Comparison of ENCODE assay signal across 17 cellular contexts in the genomic region with DNA sequence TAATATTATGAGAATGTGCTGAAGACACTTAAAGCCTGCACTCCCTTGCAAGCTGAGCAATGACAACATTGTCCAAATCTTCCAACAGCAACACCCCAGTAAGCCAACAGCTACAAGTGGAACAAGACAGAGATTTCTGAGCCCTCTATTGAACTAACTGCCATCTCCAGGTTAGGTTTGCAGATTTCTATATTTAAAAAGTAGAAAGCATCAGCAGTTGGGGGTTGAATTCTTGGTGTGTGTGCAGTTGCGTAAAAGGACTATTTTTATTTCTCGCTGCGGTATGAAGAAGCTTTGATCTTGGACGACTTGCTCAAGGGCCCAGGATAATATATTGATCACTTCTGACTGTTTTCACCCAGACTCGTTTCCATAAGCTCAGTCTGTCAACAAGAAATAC.
DNase-seq lines count a peak whose midpoint lies in the region; ATAC-seq and TF ChIP-seq lines count a peak whose summit lies in the region.
"Had no signal": no experiment of that assay in that cellular context is flagged by ENCODE, and none has a peak within 500 bp of the region (broad histone marks: within the 10 kb centered on the region; RNA-seq: fewer than 3 reads in every experiment).

No MANE protein-coding gene starts in this region.

- 28 to 42% methylated on average over 5 of the region's 5 CpGs for WGBS in heart right ventricle, 2 donors

- CTCF ChIA-PET in MCF 10A (lab: Yijun Ruan, JAX): interaction anchor here (0.7 kb wide), 1 partner anchor 24 kb away, joined by 3 read pairs; no protein-coding TSS in a partner anchor

- no peaks in the 10 kb centered on the region for H3K36me3 ChIP-seq in breast epithelium
- no peaks in the 10 kb centered on the region for H3K36me3 ChIP-seq in heart right ventricle
- no peaks in the 10 kb centered on the region for H3K36me3 ChIP-seq in parathyroid adenoma (ENCODE audit: control insufficient read depth, insufficient read depth, low read length)
- H3K36me3 ChIP-seq in vagina: no peaks in the 10 kb centered on the region
- H3K36me3 ChIP-seq: right lobe of liver had no signal

- peaks cover 14% of the 10 kb centered on the region for H3K4me1 Mint-ChIP-seq in MCF 10A (ENCODE audit: insufficient read depth, unreplicated experiment)
- H3K4me1 Mint-ChIP-seq in activated CD4-positive, alpha-beta T cell treated with anti-CD3 and anti-CD28 coated beads, Interleukin-2, amount 10 ng/mL, durations not matched to agents 24 days and 14 days: no peaks in the 10 kb centered on the region
- H3K4me1 Mint-ChIP-seq in natural killer cell: peaks cover 0 to 19% of the 10 kb centered on the region in 2 donors

- intact Hi-C loops in breast epithelium (cut with DNase I; ENCODE audit: low total_unique reads) (no loop called here), MCF 10A (cut with micrococcal nuclease) (no loop called here), heart right ventricle (cut with DNase I) (loop anchor here in 6 of 10 donors (5.0 to 10.0 kb wide), 8 partner anchors 62 to 108 kb away; a partner anchor contains a TSS), vagina (cut with DNase I) (loop anchor here (10.0 kb wide), 1 partner anchor 132 kb away; no protein-coding TSS in a partner anchor), natural killer cell (cut with micrococcal nuclease) (no loop called here)
- intact Hi-C loops in activated CD4-positive, alpha-beta T cell treated with anti-CD3 and anti-CD28 coated beads, Interleukin-2, amount 10 ng/mL, durations not matched to agents 24 days and 14 days (cut with micrococcal nuclease): no loop called here

- peak overlapping the region; percentile 42 to 63 for H3K27ac ChIP-seq in breast epithelium
- peak overlapping the region; percentile 57 to 90 (median 86) for H3K27ac ChIP-seq in heart right ventricle
- H3K27ac ChIP-seq in parathyroid adenoma: peak overlapping the region; percentile 11
- peak overlapping the region; percentile 67 for H3K27ac ChIP-seq in vagina

- ATAC-seq in heart right ventricle: peak in 7 of 8 donors; percentile 17 to 61 (median 52)
- ATAC-seq in natural killer cell: no peak

- TF ChIP-seq POLR2A in breast epithelium (IDR thresholded peaks at IDR 0.05) (no peak), vagina (IDR thresholded peaks at IDR 0.05) (no peak)

- H3K9ac ChIP-seq in parathyroid adenoma: no peak overlapping the region

- H3K36me3 Mint-ChIP-seq in MCF 10A (ENCODE audit: insufficient read depth, unreplicated experiment) (peaks cover 23% of the 10 kb centered on the region), natural killer cell (no peaks in the 10 kb centered on the region)
- peaks cover 7% of the 10 kb centered on the region for H3K36me3 Mint-ChIP-seq in activated CD4-positive, alpha-beta T cell treated with anti-CD3 and anti-CD28 coated beads, Interleukin-2, amount 10 ng/mL, durations not matched to agents 24 days and 14 days (ENCODE audit: low read depth)

- no peaks in the 10 kb centered on the region for H3K79me2 ChIP-seq in parathyroid adenoma

- H3K9me3 ChIP-seq in breast epithelium: no peaks in the 10 kb centered on the region
- no peaks in the 10 kb centered on the region for H3K9me3 ChIP-seq in heart right ventricle
- no peaks in the 10 kb centered on the region for H3K9me3 ChIP-seq in parathyroid adenoma (ENCODE audit: control insufficient read depth, low read length)
- H3K9me3 ChIP-seq in vagina: no peaks in the 10 kb centered on the region
- H3K9me3 ChIP-seq: right lobe of liver had no signal

- no peak for TF ChIP-seq CTCF in breast epithelium (IDR thresholded peaks at IDR 0.05)
- TF ChIP-seq CTCF in MCF 10A (IDR thresholded peaks at IDR 0.05; ENCODE audit: unreplicated experiment): no peak
- no peak for TF ChIP-seq CTCF in heart right ventricle (IDR thresholded peaks at IDR 0.05)
- no peak for TF ChIP-seq CTCF in parathyroid adenoma (IDR thresholded peaks at IDR 0.05)
- TF ChIP-seq CTCF in vagina (IDR thresholded peaks at IDR 0.05): no peak
- no peak for TF ChIP-seq CTCF in natural killer cell (IDR thresholded peaks at IDR 0.05)

- H3K27me3 ChIP-seq in breast epithelium: no peaks in the 10 kb centered on the region
- no peaks in the 10 kb centered on the region for H3K27me3 ChIP-seq in heart right ventricle
- no peaks in the 10 kb centered on the region for H3K27me3 ChIP-seq in parathyroid adenoma (ENCODE audit: control insufficient read depth, insufficient read depth, low read length)
- no peaks in the 10 kb centered on the region for H3K27me3 ChIP-seq in vagina
- H3K27me3 ChIP-seq: right lobe of liver had no signal

- BruUV-seq in MCF 10A (replicated peaks; lab: Mats Ljungman, UMichigan): no TSS peak

- no peak overlapping the region for H2AFZ ChIP-seq in parathyroid adenoma

- POLR2A ChIA-PET in MCF 10A (lab: Yijun Ruan, JAX): interaction anchor here (1.3 kb wide), 1 partner anchor 106 kb away, joined by 3 read pairs; a partner anchor contains a TSS

- DNase-seq in breast epithelium (ENCODE audit: low spot score in 2 of 2) (no peak), MCF 10A (ENCODE audit: unreplicated experiment) (no peak), heart right ventricle (no peak), vagina (ENCODE audit: extremely low spot score in 2 of 2) (no peak), natural killer cell (no peak)
- no peak for DNase-seq in activated CD4-positive, alpha-beta T cell treated with anti-CD3 and anti-CD28 coated beads for 48 hours
- no peak for DNase-seq in activated CD4-positive, alpha-beta T cell treated with anti-CD3 and anti-CD28 coated beads, Interleukin-2, amount 10 ng/mL, durations not matched to agents 24 days and 14 days
- DNase-seq: 8988T; activated effector memory CD4-positive, alpha-beta T cell treated with anti-CD3 and anti-CD28 coated beads, Interleukin-2, amount 50 U/mL, for 16 hours; GDM1; hypothalamus; Kasumi-1; NCI-H2029; right lobe of liver; SHP77; substantia nigra had no signal

- no peaks in the 10 kb centered on the region for H3K27me3 Mint-ChIP-seq in MCF 10A (ENCODE audit: insufficient read depth, unreplicated experiment)
- no peaks in the 10 kb centered on the region for H3K27me3 Mint-ChIP-seq in activated CD4-positive, alpha-beta T cell treated with anti-CD3 and anti-CD28 coated beads, Interleukin-2, amount 10 ng/mL, durations not matched to agents 24 days and 14 days
- no peaks in the 10 kb centered on the region for H3K27me3 Mint-ChIP-seq in natural killer cell (ENCODE audit: low read depth in 2 of 2)

- H3K4me3 Mint-ChIP-seq in MCF 10A (ENCODE audit: unreplicated experiment) (no peak overlapping the region), natural killer cell (no peak overlapping the region)
- no peak overlapping the region for H3K4me3 Mint-ChIP-seq in activated CD4-positive, alpha-beta T cell treated with anti-CD3 and anti-CD28 coated beads, Interleukin-2, amount 10 ng/mL, durations not matched to agents 24 days and 14 days

- H3K4me3 ChIP-seq in breast epithelium (no peak overlapping the region), heart right ventricle (no peak overlapping the region), parathyroid adenoma (ENCODE audit: low read depth, low read length) (no peak overlapping the region), vagina (no peak overlapping the region)
- H3K4me3 ChIP-seq: right lobe of liver had no signal

- H3K27ac Mint-ChIP-seq in MCF 10A (ENCODE audit: low read depth, unreplicated experiment): no peak overlapping the region
- no peak overlapping the region for H3K27ac Mint-ChIP-seq in activated CD4-positive, alpha-beta T cell treated with anti-CD3 and anti-CD28 coated beads, Interleukin-2, amount 10 ng/mL, durations not matched to agents 24 days and 14 days
- no peak overlapping the region for H3K27ac Mint-ChIP-seq in natural killer cell

- H3K4me1 ChIP-seq in breast epithelium (peaks cover 0 to 5% of the 10 kb centered on the region in 2 donors), heart right ventricle (peaks cover 13 to 83% (median 66%) of the 10 kb centered on the region in 9 donors), parathyroid adenoma (peaks cover 22% of the 10 kb centered on the region), vagina (peaks cover 69% of the 10 kb centered on the region)

- no peaks in the 10 kb centered on the region for H3K9me3 Mint-ChIP-seq in MCF 10A (ENCODE audit: unreplicated experiment)
- no peaks in the 10 kb centered on the region for H3K9me3 Mint-ChIP-seq in activated CD4-positive, alpha-beta T cell treated with anti-CD3 and anti-CD28 coated beads, Interleukin-2, amount 10 ng/mL, durations not matched to agents 24 days and 14 days
- H3K9me3 Mint-ChIP-seq in natural killer cell: no peaks in the 10 kb centered on the region

- H3K4me2 ChIP-seq in parathyroid adenoma (ENCODE audit: low read length): no peak overlapping the region

Comparison
In these comparisons a context has a peak if more than half of its experiments do, and no peak if none do; other contexts are left out.
1. H3K27ac ChIP-seq: peak in every context shown above with its lines; median percentile 86 in heart right ventricle; 67 in vagina; 52 in breast epithelium; 11 in parathyroid adenoma.
2. ATAC-seq: peak in heart right ventricle (7 of 8); none in natural killer cell (0 of 3).
3. intact Hi-C loops: an anchor here in heart right ventricle (5.0 to 10.0 kb wide) and vagina (10.0 kb wide); none called in breast epithelium, MCF 10A, activated CD4-positive, alpha-beta T cell treated with anti-CD3 and anti-CD28 coated beads, Interleukin-2, amount 10 ng/mL, durations not matched to agents 24 days and 14 days and natural killer cell.